ENCODE assay signal across 2 cellular contexts in genomic region chr9:137231313-137232039, GRCh38.
TF ChIP-seq lines count a peak whose summit lies in the region.

No MANE protein-coding gene starts in this region.

TF ChIP-seq in HEK293, 187 proteins besides CTCF, POLR2A, EP300 and RAD21:
- 0 out of 2 replicates have a peak, but pooled peaks have one; percentile 12 for TF ChIP-seq GLIS2 (tag by site-specific recombination; IDR thresholded peaks at IDR 0.05)
- no peak for TF ChIP-seq ZBTB10 (tag by site-specific recombination; IDR thresholded peaks at IDR 0.05)
- TF ChIP-seq ZNF341 (tag by site-specific recombination; IDR thresholded peaks at IDR 0.05; ENCODE audit: low read depth): 0 out of 2 replicates have a peak, but pooled peaks have one; percentile 12
- TF ChIP-seq BCL11B (tag by site-specific recombination; IDR thresholded peaks at IDR 0.05; ENCODE audit: low read depth): peak; percentile 18; the same call in 1 of the 2 replicates

TF ChIP-seq in K562, 482 proteins besides CTCF, POLR2A, EP300 and RAD21:
- TF ChIP-seq POLR2AphosphoS5 (IDR thresholded peaks at IDR 0.05; ENCODE audit: control insufficient read depth, insufficient read depth, low read depth, low read length) (no peak), NR2C2 (CRISPR knock-in tag; IDR thresholded peaks at IDR 0.05) (0 out of 2 replicates have a peak, but pooled peaks have one; percentile 53), NR2C2 (tag; IDR thresholded peaks at IDR 0.05) (peak; percentile 51; the same call in 1 of the 2 replicates), NR2C1 (IDR thresholded peaks at IDR 0.05) (peak; percentile 68; the same call in 1 of the 2 replicates), NR2C1 (tag; IDR thresholded peaks at IDR 0.05) (peak; percentile 71), ZMIZ1 (IDR thresholded peaks at IDR 0.05; ENCODE audit: low read depth in 2 of 2, low read length in 2 of 2) (no peak), ZBTB2 (IDR thresholded peaks at IDR 0.05) (no peak), RREB1 (CRISPR knock-in tag; IDR thresholded peaks at IDR 0.05) (no peak), ZBED1 (IDR thresholded peaks at IDR 0.05) (no peak)
